Comparison of ENCODE assay signal across 8 cellular contexts in genomic region chr15:98865397-98866339, GRCh38.
A peak's percentile ranks its signal among the peaks of the same experiment; 100 is the strongest.
DNase-seq lines count a peak whose midpoint lies in the region; ATAC-seq and TF ChIP-seq lines count a peak whose summit lies in the region.

No MANE protein-coding gene starts in this region.

- peaks cover 2% of the 10 kb centered on the region for H3K27me3 Mint-ChIP-seq in neural progenitor cell (ENCODE audit: insufficient read depth, low read depth)

- H3K79me2 ChIP-seq in fibroblast of lung (ENCODE audit: control insufficient read depth, insufficient read depth, low read length) (peaks cover 36% of the 10 kb centered on the region), neural progenitor cell (ENCODE audit: low read depth) (peaks cover 98% of the 10 kb centered on the region)

- H3K27ac ChIP-seq in fibroblast of lung (ENCODE audit: insufficient read depth, low read length) (peak overlapping the region; percentile 97), neural progenitor cell (no peak overlapping the region)

- H3F3A ChIP-seq in neural progenitor cell (ENCODE audit: low read depth), result no peaks in the 10 kb centered on the region

- peak overlapping the region; percentile 72 for H3K27ac Mint-ChIP-seq in neural progenitor cell

- H3K4me1 ChIP-seq in fibroblast of lung (ENCODE audit: control insufficient read depth, extremely low read depth, insufficient read depth, low read length), result no peaks in the 10 kb centered on the region
- H3K4me1 ChIP-seq in neural progenitor cell, result peaks cover 20% of the 10 kb centered on the region

- H2AFZ ChIP-seq in fibroblast of lung (ENCODE audit: low read length) (peak overlapping the region; percentile 39), neural progenitor cell (replicated peaks) (no peak overlapping the region)

- H3K9me3 ChIP-seq in fibroblast of lung (ENCODE audit: control insufficient read depth, insufficient read depth, low read depth, low read length), result no peaks in the 10 kb centered on the region
- H3K9me3 ChIP-seq in neural progenitor cell (ENCODE audit: low read depth), result no peaks in the 10 kb centered on the region

- H3K4me3 Mint-ChIP-seq in neural progenitor cell, result no peak overlapping the region

- H3K4me1 Mint-ChIP-seq in neural progenitor cell, result peaks cover 29% of the 10 kb centered on the region

- H4K20me1 ChIP-seq in fibroblast of lung (ENCODE audit: control insufficient read depth, extremely low read depth, insufficient read depth, low read length) (no peaks in the 10 kb centered on the region), neural progenitor cell (ENCODE audit: low read depth) (peaks cover 41% of the 10 kb centered on the region)

- peaks cover 12% of the 10 kb centered on the region for H3K36me3 Mint-ChIP-seq in neural progenitor cell

- H3K36me3 ChIP-seq in fibroblast of lung (ENCODE audit: control insufficient read depth, insufficient read depth, low read length) (no peaks in the 10 kb centered on the region), neural progenitor cell (no peaks in the 10 kb centered on the region)

- TF ChIP-seq POLR2A in GM19099 (IDR thresholded peaks at IDR 0.05; ENCODE audit: extremely low read depth, insufficient read length, low read depth), result peak; percentile 32

- DNase-seq in AG20443 (ENCODE audit: low spot score) (peak; percentile 85), OCI-M2 (lab: John Stamatoyannopoulos, UW; ENCODE audit: unreplicated experiment) (peak; percentile 32), fibroblast of lung (ENCODE audit: low read depth in 2 of 2) (peak; percentile 79 to 80), neural progenitor cell (ENCODE audit: low spot score) (no peak), superior temporal gyrus (ENCODE audit: extremely low spot score) (peak; percentile 61)
- DNase-seq in activated T-cell treated with anti-CD3 and anti-CD28 coated beads, Interleukin-2, amount 50 U/mL, for 48 hours, result peak; percentile 75 to 82

- TF ChIP-seq CTCF in fibroblast of lung (conservative IDR thresholded peaks at IDR 0.05 in 1 of 2, IDR thresholded peaks at IDR 0.05 in 1 of 2; ENCODE audit: low read depth in 1 of 2, low read length in 2 of 2) (no peak), neural progenitor cell (IDR thresholded peaks at IDR 0.05) (no peak)

- H3K27me3 ChIP-seq in fibroblast of lung (ENCODE audit: control insufficient read depth, insufficient read depth, low read length), result no peaks in the 10 kb centered on the region
- H3K27me3 ChIP-seq in neural progenitor cell, result no peaks in the 10 kb centered on the region

- peak; percentile 83 for ATAC-seq in HG03378 (IDR thresholded peaks at IDR 0.05; ENCODE audit: unreplicated experiment)

- H3K4me3 ChIP-seq in fibroblast of lung (replicated peaks in 1 of 4; ENCODE audit: control extremely low read depth in 1 of 4, insufficient read depth in 1 of 4, low read depth in 3 of 4, low read length in 4 of 4) (peak overlapping the region; percentile 62 to 73 (median 65)), neural progenitor cell (no peak overlapping the region)

- peak overlapping the region; percentile 89 for H3K4me2 ChIP-seq in fibroblast of lung (ENCODE audit: extremely low read depth, insufficient read depth, low read length)
- peak overlapping the region; percentile 29 for H3K4me2 ChIP-seq in neural progenitor cell

- peaks cover 15% of the 10 kb centered on the region for H3K9me3 Mint-ChIP-seq in neural progenitor cell

- H3K9ac ChIP-seq in fibroblast of lung (ENCODE audit: insufficient read depth, low read length) (peak overlapping the region; percentile 76), neural progenitor cell (no peak overlapping the region)
